8 cellular contexts compared by ENCODE assay signal in genomic region chr1:30229960-30230359, GRCh38.
"Had no signal": no experiment of that assay in that cellular context is flagged by ENCODE, and none has a peak within 500 bp of the region (broad histone marks: within the 10 kb centered on the region; RNA-seq: fewer than 3 reads in every experiment).

No MANE protein-coding gene starts in this region.

- H3K4me1 Mint-ChIP-seq: H9, IgD-negative memory B cell had no signal

- DNase-seq: GM23248, GOT3, H9, HCEC 1CT, KG1 had no signal

- FAIRE-seq: H54, HTR-8/SVneo had no signal

- H3K4me3 Mint-ChIP-seq: H9, IgD-negative memory B cell had no signal

- H3K4me3 ChIP-seq: GM23248 had no signal

- H3K27ac Mint-ChIP-seq: H9, IgD-negative memory B cell had no signal

- H2AFZ ChIP-seq: GM23248 had no signal

- H3K27ac ChIP-seq: GM23248 had no signal

- H3K9me3 Mint-ChIP-seq: H9, IgD-negative memory B cell had no signal

- H3K9ac ChIP-seq: GM23248 had no signal
